Comparison of ENCODE assay signal across 22 cellular contexts in genomic region chr5:15073453-15073852, GRCh38.
"Had no signal": no experiment of that assay in that cellular context is flagged by ENCODE, and none has a peak within 500 bp of the region (broad histone marks: within the 10 kb centered on the region; RNA-seq: fewer than 3 reads in every experiment).

No MANE protein-coding gene starts in this region.

- H3K9me3 Mint-ChIP-seq: activated CD4-positive, alpha-beta memory T cell treated with anti-CD3 and anti-CD28 coated beads for 36 hours; activated CD4-positive, alpha-beta T cell treated with anti-CD3 and anti-CD28 coated beads, Interleukin-2, amount 10 ng/mL, durations not matched to agents 7 days and 5 days; activated naive CD4-positive, alpha-beta T cell treated with anti-CD3 and anti-CD28 coated beads, Interleukin-2, amount 10 ng/mL, durations not matched to agents 7 days and 5 days; activated naive CD8-positive, alpha-beta T cell treated with anti-CD3 and anti-CD28 coated beads for 36 hours; activated T-cell treated with anti-CD3 and anti-CD28 coated beads, Interleukin-2, amount 50 U/mL, for 72 hours; activated T-helper 2 cell treated with anti-CD3 and anti-CD28 coated beads, Interferon-gamma antibody, Interleukin-2, Interleukin-4, amounts not matched to agents 10 μg/mL and 5 μg/mL and 100 μg/mL, durations not matched to agents 14 hours and 24 hours and 36 hours had no signal

- H3K27ac Mint-ChIP-seq: activated CD4-positive, alpha-beta memory T cell treated with anti-CD3 and anti-CD28 coated beads for 36 hours; activated CD4-positive, alpha-beta T cell treated with anti-CD3 and anti-CD28 coated beads, Interleukin-2, amount 10 ng/mL, durations not matched to agents 7 days and 5 days; activated naive CD4-positive, alpha-beta T cell treated with anti-CD3 and anti-CD28 coated beads, Interleukin-2, amount 10 ng/mL, durations not matched to agents 7 days and 5 days; activated naive CD8-positive, alpha-beta T cell treated with anti-CD3 and anti-CD28 coated beads for 36 hours; activated T-cell treated with anti-CD3 and anti-CD28 coated beads, Interleukin-2, amount 50 U/mL, for 72 hours; activated T-helper 2 cell treated with anti-CD3 and anti-CD28 coated beads, Interferon-gamma antibody, Interleukin-2, Interleukin-4, amounts not matched to agents 10 μg/mL and 5 μg/mL and 100 μg/mL, durations not matched to agents 14 hours and 24 hours and 36 hours; T-cell had no signal

- H3K4me3 Mint-ChIP-seq: activated CD4-positive, alpha-beta memory T cell treated with anti-CD3 and anti-CD28 coated beads for 36 hours; activated CD4-positive, alpha-beta T cell treated with anti-CD3 and anti-CD28 coated beads, Interleukin-2, amount 10 ng/mL, durations not matched to agents 7 days and 5 days; activated naive CD4-positive, alpha-beta T cell treated with anti-CD3 and anti-CD28 coated beads, Interleukin-2, amount 10 ng/mL, durations not matched to agents 7 days and 5 days; activated naive CD8-positive, alpha-beta T cell treated with anti-CD3 and anti-CD28 coated beads for 36 hours; activated T-cell treated with anti-CD3 and anti-CD28 coated beads, Interleukin-2, amount 50 U/mL, for 72 hours; T-cell had no signal

- H3K4me1 Mint-ChIP-seq: activated CD4-positive, alpha-beta T cell treated with anti-CD3 and anti-CD28 coated beads, Interleukin-2, amount 10 ng/mL, durations not matched to agents 7 days and 5 days; activated naive CD8-positive, alpha-beta T cell treated with anti-CD3 and anti-CD28 coated beads for 36 hours; T-cell had no signal

- H3K36me3 Mint-ChIP-seq: activated CD4-positive, alpha-beta memory T cell treated with anti-CD3 and anti-CD28 coated beads for 36 hours; activated naive CD4-positive, alpha-beta T cell treated with anti-CD3 and anti-CD28 coated beads, Interleukin-2, amount 10 ng/mL, durations not matched to agents 7 days and 5 days; activated naive CD8-positive, alpha-beta T cell treated with anti-CD3 and anti-CD28 coated beads for 36 hours; T-cell had no signal

- ATAC-seq: activated T-cell treated with anti-CD3 and anti-CD28 coated beads, Interleukin-2, amount 50 U/mL, for 72 hours; PC-3; T-cell had no signal

- H3K27me3 Mint-ChIP-seq: activated CD4-positive, alpha-beta T cell treated with anti-CD3 and anti-CD28 coated beads, Interleukin-2, amount 10 ng/mL, durations not matched to agents 7 days and 5 days; activated naive CD4-positive, alpha-beta T cell treated with anti-CD3 and anti-CD28 coated beads, Interleukin-2, amount 10 ng/mL, durations not matched to agents 7 days and 5 days; activated naive CD8-positive, alpha-beta T cell treated with anti-CD3 and anti-CD28 coated beads for 36 hours had no signal

- DNase-seq: activated CD4-positive, alpha-beta memory T cell treated with anti-CD3 and anti-CD28 coated beads for 36 hours; activated CD4-positive, alpha-beta T cell treated with anti-CD3 and anti-CD28 coated beads, Interleukin-2, amount 10 ng/mL, durations not matched to agents 7 days and 5 days; activated CD4-positive, CD25-positive, alpha-beta regulatory T cell; activated gamma-delta T cell treated with Interleukin-2 at 50 U/mL for 16 hours; activated naive CD4-positive, alpha-beta T cell treated with anti-CD3 and anti-CD28 coated beads, Interleukin-2, amount 10 ng/mL, durations not matched to agents 7 days and 5 days; activated naive CD8-positive, alpha-beta T cell treated with anti-CD3 and anti-CD28 coated beads for 36 hours; activated T-cell treated with anti-CD3 and anti-CD28 coated beads for 4 hours; activated T-cell treated with anti-CD3 and anti-CD28 coated beads, Interleukin-2, amount 50 U/mL, for 72 hours; brain microvascular endothelial cell; NCI-H1105; NCI-H1436; NCI-H1694 treated with DMSO at 0.1 percent for 48 hours; NCI-H2081; NCI-H2227 treated with DMSO at 0.1 percent for 48 hours; NCI-H510A; NCI-H526 treated with DMSO at 0.1 percent for 48 hours; PC-3; SHP77; T-cell; T-helper 2 cell; T1000 had no signal
